ENCODE assay signal across 11 cellular contexts in the genomic region with DNA sequence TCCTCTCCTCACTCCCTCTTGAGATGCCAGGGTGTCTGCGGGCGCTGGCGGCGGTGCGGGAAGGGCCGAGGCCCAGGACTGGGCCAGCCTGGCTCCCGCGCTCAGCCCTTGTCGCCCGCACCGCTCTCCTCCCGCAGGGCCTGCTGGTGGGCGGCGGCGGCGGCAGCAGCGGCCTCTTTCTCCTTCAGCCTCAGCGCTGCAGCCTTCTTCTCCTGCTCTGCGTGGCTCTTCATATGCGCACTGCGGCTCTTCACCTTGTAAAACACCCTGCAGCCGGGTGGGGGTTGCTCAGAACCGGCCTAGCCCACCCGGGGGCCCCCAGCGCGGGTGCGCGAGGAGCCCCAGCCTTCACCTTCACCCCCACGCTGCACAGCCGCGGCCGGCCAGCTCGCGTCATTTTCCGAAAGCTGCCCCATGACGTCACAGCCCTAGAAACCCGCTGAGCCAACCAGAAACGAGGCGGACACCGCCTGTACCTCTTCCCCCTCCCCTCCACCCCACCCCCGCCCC. TPM values are rescaled to one million over a fixed set of nuclear protein-coding genes. Genes with fewer than 3 reads are reported as not detected.
DNase-seq lines count a peak whose midpoint lies in the region; ATAC-seq, FAIRE-seq and TF ChIP-seq lines count a peak whose summit lies in the region.
"Had no signal": no experiment of that assay in that cellular context is flagged by ENCODE, and none has a peak within 500 bp of the region (broad histone marks: within the 10 kb centered on the region; RNA-seq: fewer than 3 reads in every experiment).

No MANE protein-coding gene starts in this region.

- no peak for FAIRE-seq in frontal cortex (lab: Jason Lieb, UNC)

- H3K36me3 Mint-ChIP-seq in activated naive CD4-positive, alpha-beta T cell treated with anti-CD3 and anti-CD28 coated beads, Interleukin-2, amount 10 ng/mL, durations not matched to agents 7 days and 5 days, result peaks cover 50% of the 10 kb centered on the region

- no peak for TF ChIP-seq CTCF in thoracic aorta (IDR thresholded peaks at IDR 0.05)

- H3K27ac Mint-ChIP-seq in activated naive CD4-positive, alpha-beta T cell treated with anti-CD3 and anti-CD28 coated beads, Interleukin-2, amount 10 ng/mL, durations not matched to agents 7 days and 5 days, result no peak overlapping the region

- H3K4me1 Mint-ChIP-seq in activated naive CD4-positive, alpha-beta T cell treated with anti-CD3 and anti-CD28 coated beads, Interleukin-2, amount 10 ng/mL, durations not matched to agents 7 days and 5 days, result peaks cover 14% of the 10 kb centered on the region

- H3K27ac ChIP-seq in muscle layer of duodenum (ENCODE audit: low read length), result peak overlapping the region; percentile 72
- peak overlapping the region; percentile 50 to 55 for H3K27ac ChIP-seq in thoracic aorta

- H3K36me3 ChIP-seq in muscle layer of duodenum (ENCODE audit: control insufficient read depth in 1 of 2, insufficient read depth in 2 of 2, low read length in 2 of 2) (peaks cover 32 to 43% of the 10 kb centered on the region in 2 donors), thoracic aorta (peaks cover 55% of the 10 kb centered on the region)

- CTCF ChIA-PET in activated naive CD4-positive, alpha-beta T cell treated with anti-CD3 and anti-CD28 coated beads, Interleukin-2, amount 10 ng/mL, durations not matched to agents 7 days and 5 days (lab: Charles Lee), result interaction anchor here (2.3 to 3.5 kb wide), 2 partner anchors 10 kb away, joined by 11 to 23 read pairs; no protein-coding TSS in a partner anchor

- peak in 49 of 58 donors; percentile 13 to 80 (median 49) for DNase-seq in anterior cingulate cortex (lab: John Stamatoyannopoulos, UW)
- DNase-seq in frontal cortex (ENCODE audit: low spot score in 2 of 2), result peak; percentile 60 to 77
- no peak for DNase-seq in thoracic aorta (ENCODE audit: low spot score)
- no peak for DNase-seq in NCI-H146 (lab: John Stamatoyannopoulos, UW)
- DNase-seq in RPMI8226, result no peak
- DNase-seq in activated naive CD4-positive, alpha-beta T cell treated with anti-CD3 and anti-CD28 coated beads, Interleukin-2, amount 10 ng/mL, durations not matched to agents 7 days and 5 days, result no peak
- DNase-seq: NCI-H1694 treated with DMSO at 0.1 percent for 48 hours; stimulated activated CD4-positive, alpha-beta T cell treated with anti-CD3 and anti-CD28 coated beads, Interleukin-4, amount 100 ng/mL, for 1 hour had no signal

- H3K9me3 Mint-ChIP-seq in activated naive CD4-positive, alpha-beta T cell treated with anti-CD3 and anti-CD28 coated beads, Interleukin-2, amount 10 ng/mL, durations not matched to agents 7 days and 5 days, result no peaks in the 10 kb centered on the region

- H3K4me1 ChIP-seq in muscle layer of duodenum (ENCODE audit: control insufficient read depth in 1 of 2, insufficient read depth in 2 of 2, low read length in 2 of 2), result peaks cover 3 to 50% of the 10 kb centered on the region in 2 donors
- peaks cover 17 to 31% of the 10 kb centered on the region in 2 donors for H3K4me1 ChIP-seq in thoracic aorta (ENCODE audit: control insufficient read depth in 1 of 2, low read depth in 2 of 2)

- H3K4me3 Mint-ChIP-seq in activated naive CD4-positive, alpha-beta T cell treated with anti-CD3 and anti-CD28 coated beads, Interleukin-2, amount 10 ng/mL, durations not matched to agents 7 days and 5 days, result no peak overlapping the region

- H3K27me3 ChIP-seq in muscle layer of duodenum (ENCODE audit: low read depth, low read length) (no peaks in the 10 kb centered on the region), thoracic aorta (replicated peaks; ENCODE audit: insufficient read depth) (no peaks in the 10 kb centered on the region)
- H3K27me3 ChIP-seq: upper lobe of left lung had no signal

- no peaks in the 10 kb centered on the region for H3K27me3 Mint-ChIP-seq in activated naive CD4-positive, alpha-beta T cell treated with anti-CD3 and anti-CD28 coated beads, Interleukin-2, amount 10 ng/mL, durations not matched to agents 7 days and 5 days

- ATAC-seq in thoracic aorta (ENCODE audit: insufficient number of reproducible peaks, low FRiP score, low read depth) (no peak), GM19328 (IDR thresholded peaks at IDR 0.05; ENCODE audit: unreplicated experiment) (no peak)

- no peaks in the 10 kb centered on the region for H3K9me3 ChIP-seq in muscle layer of duodenum (ENCODE audit: control insufficient read depth in 1 of 2, low read length in 2 of 2)
- H3K9me3 ChIP-seq in thoracic aorta, result no peaks in the 10 kb centered on the region
- H3K9me3 ChIP-seq: upper lobe of left lung had no signal

- H3K4me3 ChIP-seq in muscle layer of duodenum (ENCODE audit: low read depth in 1 of 2, low read length in 2 of 2) (peak overlapping the region in 1 of 2 donors; percentile 50), thoracic aorta (no peak overlapping the region)
- H3K4me3 ChIP-seq: upper lobe of left lung had no signal

RNA-seq across cellular contexts. Expression of a gene that starts 4.6 kb away (rescaled TPM):
- 70.5 TPM for total RNA-seq in frontal cortex
- total RNA-seq in thoracic aorta, result 10 to 100 TPM; 27.3 to 37.4 TPM

Comparison
In these comparisons a context has a peak if more than half of its experiments do, and no peak if none do; other contexts are left out.
1. DNase-seq: peak in anterior cingulate cortex (49 of 58) and frontal cortex (2 of 2); none in thoracic aorta (single experiment), NCI-H146 (single experiment), RPMI8226 (single experiment) and activated naive CD4-positive, alpha-beta T cell treated with anti-CD3 and anti-CD28 coated beads, Interleukin-2, amount 10 ng/mL, durations not matched to agents 7 days and 5 days (single experiment).